1 cellular context compared by ENCODE assay signal in the genomic region with DNA sequence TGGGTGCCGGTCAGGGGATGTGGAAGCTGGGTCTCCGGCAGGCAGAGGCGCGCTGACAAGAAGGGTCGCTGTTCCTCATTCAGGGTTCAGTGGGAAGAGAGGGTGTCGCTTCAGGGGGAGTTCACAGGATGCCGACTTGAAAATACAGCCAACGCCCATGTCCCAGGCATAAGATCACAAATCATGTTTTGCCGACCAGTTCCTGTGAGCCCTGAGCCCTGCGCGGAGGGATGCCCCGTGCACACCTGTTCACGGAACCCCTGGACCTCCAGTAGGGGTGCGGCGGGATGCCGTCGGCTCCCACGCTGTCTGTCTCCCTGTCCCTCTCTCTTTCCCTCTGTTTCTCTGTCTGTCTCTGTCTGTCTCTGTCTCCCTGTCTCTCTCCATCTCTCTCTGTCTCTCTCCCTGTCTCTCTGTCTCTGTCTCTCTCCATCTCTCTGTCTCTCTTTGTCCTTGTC.
TF ChIP-seq lines count a peak whose summit lies in the region.

No MANE protein-coding gene starts in this region.

TF ChIP-seq in HEK293, 187 proteins besides CTCF, POLR2A, EP300 and RAD21 (continued from another document):
- TF ChIP-seq, protein P1, sequence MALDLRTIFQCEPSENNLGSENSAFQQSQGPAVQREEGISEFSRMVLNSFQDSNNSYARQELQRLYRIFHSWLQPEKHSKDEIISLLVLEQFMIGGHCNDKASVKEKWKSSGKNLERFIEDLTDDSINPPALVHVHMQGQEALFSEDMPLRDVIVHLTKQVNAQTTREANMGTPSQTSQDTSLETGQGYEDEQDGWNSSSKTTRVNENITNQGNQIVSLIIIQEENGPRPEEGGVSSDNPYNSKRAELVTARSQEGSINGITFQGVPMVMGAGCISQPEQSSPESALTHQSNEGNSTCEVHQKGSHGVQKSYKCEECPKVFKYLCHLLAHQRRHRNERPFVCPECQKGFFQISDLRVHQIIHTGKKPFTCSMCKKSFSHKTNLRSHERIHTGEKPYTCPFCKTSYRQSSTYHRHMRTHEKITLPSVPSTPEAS (tag by site-specific recombination; IDR thresholded peaks at IDR 0.05): no peak
- TF ChIP-seq ZNF175 (tag by site-specific recombination; IDR thresholded peaks at IDR 0.05): peak; percentile 23; the same call in 1 of the 2 replicates
- TF ChIP-seq, protein P2, sequence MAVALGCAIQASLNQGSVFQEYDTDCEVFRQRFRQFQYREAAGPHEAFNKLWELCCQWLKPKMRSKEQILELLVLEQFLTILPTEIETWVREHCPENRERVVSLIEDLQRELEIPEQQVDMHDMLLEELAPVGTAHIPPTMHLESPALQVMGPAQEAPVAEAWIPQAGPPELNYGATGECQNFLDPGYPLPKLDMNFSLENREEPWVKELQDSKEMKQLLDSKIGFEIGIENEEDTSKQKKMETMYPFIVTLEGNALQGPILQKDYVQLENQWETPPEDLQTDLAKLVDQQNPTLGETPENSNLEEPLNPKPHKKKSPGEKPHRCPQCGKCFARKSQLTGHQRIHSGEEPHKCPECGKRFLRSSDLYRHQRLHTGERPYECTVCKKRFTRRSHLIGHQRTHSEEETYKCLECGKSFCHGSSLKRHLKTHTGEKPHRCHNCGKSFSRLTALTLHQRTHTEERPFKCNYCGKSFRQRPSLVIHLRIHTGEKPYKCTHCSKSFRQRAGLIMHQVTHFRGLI (tag by site-specific recombination; IDR thresholded peaks at IDR 0.05): no peak
